8 cellular contexts compared by ENCODE assay signal in genomic region chr17:15645561-15646312, GRCh38. TPM values are rescaled to one million over a fixed set of nuclear protein-coding genes. Genes with fewer than 3 reads are reported as not detected.
A peak's percentile ranks its signal among the peaks of the same experiment; 100 is the strongest.
DNase-seq lines count a peak whose midpoint lies in the region; ATAC-seq and TF ChIP-seq lines count a peak whose summit lies in the region.
"Not testable (repeated sequence)": the region's sequence is repeated elsewhere in the genome, so short reads cannot be mapped to it uniquely, and the experiment has no call there.

No MANE protein-coding gene starts in this region.

- peak overlapping the region in 11 of 12 donors; percentile 14 to 54 (median 42) for H3K27ac ChIP-seq in heart left ventricle
- H3K27ac ChIP-seq in stomach smooth muscle (ENCODE audit: low read length), result peak overlapping the region; percentile 70

- CTCF ChIA-PET in WTC11 (lab: Charles Lee), result not testable (repeated sequence)

- 27 to 57% (median 43%) methylated on average over 9 of the region's 9 CpGs for WGBS in heart left ventricle, 4 donors

- not testable (repeated sequence) for H3K36me3 ChIP-seq in heart left ventricle; mucosa of stomach (ENCODE audit: control insufficient read depth, insufficient read depth, low read length); stomach smooth muscle (ENCODE audit: control insufficient read depth in 2 of 2, insufficient read depth in 2 of 2, low read length in 2 of 2)

- ATAC-seq in HG03378 (IDR thresholded peaks at IDR 0.05; ENCODE audit: unreplicated experiment), result peak; percentile 54
- peak; percentile 85 for ATAC-seq in WTC11
- peak in 3 of 4 donors; percentile 27 to 69 (median 65) for ATAC-seq in heart left ventricle

- H3K4me1 ChIP-seq in heart left ventricle, result peaks cover 0 to 40% (median 24%) of the 10 kb centered on the region in 12 donors
- H3K4me1 ChIP-seq in mucosa of stomach (ENCODE audit: control insufficient read depth, insufficient read depth, low read length), result peaks cover 12% of the 10 kb centered on the region
- H3K4me1 ChIP-seq in stomach smooth muscle (ENCODE audit: control insufficient read depth, insufficient read depth, low read length), result peaks cover 15% of the 10 kb centered on the region

- H3K27me3 ChIP-seq in heart left ventricle; mucosa of stomach (ENCODE audit: control insufficient read depth, insufficient read depth, low read length); stomach smooth muscle (ENCODE audit: control insufficient read depth in 1 of 2, insufficient read depth in 2 of 2, low read length in 2 of 2): not testable (repeated sequence)

- peak overlapping the region; percentile 95 for H3K27ac Mint-ChIP-seq in WTC11

- not testable (repeated sequence) for TF ChIP-seq POLR2A in heart left ventricle (IDR thresholded peaks at IDR 0.05)

- not testable (repeated sequence) for H3K27me3 Mint-ChIP-seq in WTC11 (ENCODE audit: low read depth)

- H3K4me1 Mint-ChIP-seq in WTC11, result peaks cover 14% of the 10 kb centered on the region

- DNase-seq in DMS153 (lab: John Stamatoyannopoulos, UW) (peak; percentile 14), NCI-H345 treated with DMSO at 0.1 percent for 48 hours (lab: John Stamatoyannopoulos, UW; ENCODE audit: unreplicated experiment) (peak; percentile 4), WTC11 (ENCODE audit: low spot score) (peak; percentile 71), dermis blood vessel endothelial cell (peak; percentile 60), heart left ventricle (peak in 4 of 5 donors; percentile 40 to 46 (median 44))

- peak overlapping the region; percentile 7; the same call in 1 of the 2 replicates for H3K4me3 Mint-ChIP-seq in WTC11

- H3K9ac ChIP-seq in mucosa of stomach (ENCODE audit: low read length), result peak overlapping the region; percentile 59
- not testable (repeated sequence) for H3K9ac ChIP-seq in stomach smooth muscle (ENCODE audit: low read length in 2 of 2)

- H3K9me3 Mint-ChIP-seq in WTC11, result not testable (repeated sequence)

- not testable (repeated sequence) for H3K9me3 ChIP-seq in heart left ventricle; mucosa of stomach (ENCODE audit: control insufficient read depth, low read length); stomach smooth muscle (ENCODE audit: control insufficient read depth in 2 of 2, low read length in 2 of 2)

- intact Hi-C loops in heart left ventricle (cut with DNase I), result not testable (repeated sequence)

- POLR2A ChIA-PET in WTC11 (lab: Charles Lee), result not testable (repeated sequence)

- peaks cover 17% of the 10 kb centered on the region for H3K36me3 Mint-ChIP-seq in WTC11

- TF ChIP-seq CTCF in WTC11 (IDR thresholded peaks at IDR 0.05); heart left ventricle (IDR thresholded peaks at IDR 0.05): not testable (repeated sequence)

- H3K4me3 ChIP-seq in heart left ventricle; mucosa of stomach (ENCODE audit: low read length); stomach smooth muscle (ENCODE audit: low read length in 2 of 2): not testable (repeated sequence)

TF ChIP-seq in WTC11, 78 proteins besides CTCF, POLR2A, EP300 and RAD21:
- TF ChIP-seq ZNF423 (CRISPR knock-in tag; IDR thresholded peaks at IDR 0.05), result peak; percentile 86

RNA-seq across cellular contexts. Expression of gene FBXW10B, which starts 26.2 kb away (rescaled TPM):
- total RNA-seq in WTC11 (2021) (0.14 to 0.33 TPM in 2 of 3 replicates, not detected in the other), dermis blood vessel endothelial cell (0.79 and 1.4 TPM in 2 replicates), heart left ventricle (1 to 10 TPM in 3 of 9 donors, under 1 TPM in 5, not detected in 1; 0.53 to 1.8 (median 0.83) TPM)
- polyA plus RNA-seq in heart left ventricle, result under 1 TPM; 0.80 to 0.84 TPM

RNA-seq across cellular contexts. Expression of gene TRIM16, which starts 38.4 kb away (rescaled TPM):
- total RNA-seq in WTC11 (2021) (20.6 to 27.8 TPM (median 26.8 TPM) in 3 replicates), dermis blood vessel endothelial cell (84.9 and 116 TPM in 2 replicates), heart left ventricle (10 to 100 TPM; 12.5 to 33.9 (median 25.2) TPM)
- 10 to 100 TPM in 1 of 2 donors, 1 to 10 TPM in 1; 8.4 to 22.3 TPM for polyA plus RNA-seq in heart left ventricle

RNA-seq across cellular contexts. Expression of gene ZNF286A, which starts 53.8 kb away (rescaled TPM):
- total RNA-seq in WTC11 (2021), result 61.3 to 83.6 TPM (median 66.8 TPM) in 3 replicates
- 44.9 and 48.8 TPM in 2 replicates for total RNA-seq in dermis blood vessel endothelial cell
- 10 to 100 TPM in 8 of 9 donors, 1 to 10 TPM in 1; 8.2 to 14.0 (median 11.4) TPM for total RNA-seq in heart left ventricle
- polyA plus RNA-seq in heart left ventricle, result 10 to 100 TPM in 1 of 2 donors, 1 to 10 TPM in 1; 8.4 to 11.9 TPM

Comparison
In these comparisons a context has a peak if more than half of its experiments do, and no peak if none do; other contexts are left out.
1. DNase-seq: peak in every context shown above with its lines; median percentile 71 in WTC11; 60 in dermis blood vessel endothelial cell; 44 in heart left ventricle; 14 in DMS153; 4 in NCI-H345 treated with DMSO at 0.1 percent for 48 hours.